In genomic region chr1:42924249-42925131, GRCh38 we compare ENCODE assay signal across 1 cellular context.
TF ChIP-seq lines count a peak whose summit lies in the region.

No MANE protein-coding gene starts in this region.

TF ChIP-seq in HepG2, 621 proteins besides CTCF, POLR2A, EP300 and RAD21 (continued from another document and continues in another):
- TF ChIP-seq ZBTB21 (CRISPR knock-in tag; IDR thresholded peaks at IDR 0.05) (0 out of 2 replicates have a peak, but pooled peaks have one; percentile 10), IRX3 (CRISPR knock-in tag; IDR thresholded peaks at IDR 0.05; ENCODE audit: borderline replicate concordance, low read depth) (no peak), ZNF878 (CRISPR knock-in tag; IDR thresholded peaks at IDR 0.05) (no peak), HNRNPUL1 (IDR thresholded peaks at IDR 0.05; ENCODE audit: low read depth, low read length) (no peak; the same call in 1 of the 2 replicates), HNRNPH1 (optimal IDR thresholded peaks at IDR 0.05; ENCODE audit: low read depth, low read length) (peak; percentile 35), ZFP62 (CRISPR knock-in tag; IDR thresholded peaks at IDR 0.05) (no peak), ISX (CRISPR knock-in tag; conservative IDR thresholded peaks at IDR 0.05) (no peak; the same call in 1 of the 2 replicates), ZNF766 (CRISPR knock-in tag; IDR thresholded peaks at IDR 0.05; ENCODE audit: borderline replicate concordance) (peak; percentile 79), ZNF34 (CRISPR knock-in tag; IDR thresholded peaks at IDR 0.05; ENCODE audit: borderline replicate concordance) (no peak), HOXA9 (CRISPR knock-in tag; IDR thresholded peaks at IDR 0.05; ENCODE audit: borderline replicate concordance) (no peak), HMG20B (CRISPR knock-in tag; conservative IDR thresholded peaks at IDR 0.05) (no peak; the same call in 1 of the 2 replicates), ZNF510 (CRISPR knock-in tag; IDR thresholded peaks at IDR 0.05; ENCODE audit: low read depth) (no peak), IRF2 (CRISPR knock-in tag; IDR thresholded peaks at IDR 0.05) (0 out of 2 replicates have a peak, but pooled peaks have one; percentile 35), E2F1 (CRISPR knock-in tag; IDR thresholded peaks at IDR 0.05) (0 out of 2 replicates have a peak, but pooled peaks have one; percentile 39), AGO1 (IDR thresholded peaks at IDR 0.05; ENCODE audit: low read depth, low read length, poor library complexity, severe bottlenecking) (peak; percentile 99), PLRG1 (conservative IDR thresholded peaks at IDR 0.05) (no peak), KMT2B (CRISPR knock-in tag; IDR thresholded peaks at IDR 0.05) (peak; percentile 37), SP140L (CRISPR knock-in tag; IDR thresholded peaks at IDR 0.05; ENCODE audit: borderline replicate concordance) (0 out of 2 replicates have a peak, but pooled peaks have one; percentile 15), MXI1 (IDR thresholded peaks at IDR 0.05; ENCODE audit: borderline replicate concordance, low read depth, low read length) (no peak), ZNF460 (CRISPR knock-in tag; IDR thresholded peaks at IDR 0.05; ENCODE audit: borderline replicate concordance) (no peak), TEAD3 (CRISPR knock-in tag; optimal IDR thresholded peaks at IDR 0.05; ENCODE audit: borderline replicate concordance) (no peak), DBP (CRISPR knock-in tag; IDR thresholded peaks at IDR 0.05; ENCODE audit: not compliant biosample characterization) (no peak), ZBTB42 (CRISPR knock-in tag; IDR thresholded peaks at IDR 0.05) (no peak), TSC22D2 (CRISPR knock-in tag; IDR thresholded peaks at IDR 0.05; ENCODE audit: borderline replicate concordance) (no peak; the same call in 1 of the 2 replicates), SMAD1 (CRISPR knock-in tag; IDR thresholded peaks at IDR 0.05; ENCODE audit: borderline replicate concordance, low read depth) (no peak), EZH2 (conservative IDR thresholded peaks at IDR 0.05; ENCODE audit: low read depth, low read length) (no peak), ATF7 (IDR thresholded peaks at IDR 0.05) (no peak), ATF7 (CRISPR knock-in tag; IDR thresholded peaks at IDR 0.05) (no peak), MTF1 (CRISPR knock-in tag; IDR thresholded peaks at IDR 0.05) (no peak), PITX1 (CRISPR knock-in tag; IDR thresholded peaks at IDR 0.05) (0 out of 2 replicates have a peak, but pooled peaks have one; percentile 55), ZNF773 (CRISPR knock-in tag; IDR thresholded peaks at IDR 0.05; ENCODE audit: borderline replicate concordance) (no peak), LCORL (IDR thresholded peaks at IDR 0.05) (no peak), LCORL (CRISPR knock-in tag; IDR thresholded peaks at IDR 0.05) (0 out of 2 replicates have a peak, but pooled peaks have one; percentile 68), CREB3 (CRISPR knock-in tag; IDR thresholded peaks at IDR 0.05) (no peak), ZNF430 (CRISPR knock-in tag; IDR thresholded peaks at IDR 0.05) (no peak), ZNF574 (CRISPR knock-in tag; IDR thresholded peaks at IDR 0.05) (peak; percentile 42; the same call in 1 of the 2 replicates), ZKSCAN8 (CRISPR knock-in tag; IDR thresholded peaks at IDR 0.05; ENCODE audit: borderline replicate concordance) (no peak), CC2D1A (CRISPR knock-in tag; IDR thresholded peaks at IDR 0.05) (no peak), HCFC1 (IDR thresholded peaks at IDR 0.05; ENCODE audit: low read depth, low read length) (no peak), NCOA1 (CRISPR knock-in tag; IDR thresholded peaks at IDR 0.05) (no peak), TARDBP (CRISPR knock-in tag; IDR thresholded peaks at IDR 0.05) (0 out of 2 replicates have a peak, but pooled peaks have one; percentile 18), NR2F2 (IDR thresholded peaks at IDR 0.05; ENCODE audit: borderline replicate concordance, low read depth) (no peak), HOXA5 (CRISPR knock-in tag; IDR thresholded peaks at IDR 0.05) (peak; percentile 34; the same call in 1 of the 2 replicates), FOSL1 (CRISPR knock-in tag; IDR thresholded peaks at IDR 0.05; ENCODE audit: borderline replicate concordance) (no peak), FOXO1 (CRISPR knock-in tag; IDR thresholded peaks at IDR 0.05) (no peak), RARG (CRISPR knock-in tag; IDR thresholded peaks at IDR 0.05; ENCODE audit: low read depth) (no peak)
- TF ChIP-seq, protein P1, sequence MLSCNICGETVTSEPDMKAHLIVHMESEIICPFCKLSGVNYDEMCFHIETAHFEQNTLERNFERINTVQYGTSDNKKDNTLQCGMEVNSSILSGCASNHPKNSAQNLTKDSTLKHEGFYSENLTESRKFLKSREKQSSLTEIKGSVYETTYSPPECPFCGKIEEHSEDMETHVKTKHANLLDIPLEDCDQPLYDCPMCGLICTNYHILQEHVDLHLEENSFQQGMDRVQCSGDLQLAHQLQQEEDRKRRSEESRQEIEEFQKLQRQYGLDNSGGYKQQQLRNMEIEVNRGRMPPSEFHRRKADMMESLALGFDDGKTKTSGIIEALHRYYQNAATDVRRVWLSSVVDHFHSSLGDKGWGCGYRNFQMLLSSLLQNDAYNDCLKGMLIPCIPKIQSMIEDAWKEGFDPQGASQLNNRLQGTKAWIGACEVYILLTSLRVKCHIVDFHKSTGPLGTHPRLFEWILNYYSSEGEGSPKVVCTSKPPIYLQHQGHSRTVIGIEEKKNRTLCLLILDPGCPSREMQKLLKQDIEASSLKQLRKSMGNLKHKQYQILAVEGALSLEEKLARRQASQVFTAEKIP (CRISPR knock-in tag; IDR thresholded peaks at IDR 0.05; ENCODE audit: borderline replicate concordance) = no peak
- TF ChIP-seq, protein P2, sequence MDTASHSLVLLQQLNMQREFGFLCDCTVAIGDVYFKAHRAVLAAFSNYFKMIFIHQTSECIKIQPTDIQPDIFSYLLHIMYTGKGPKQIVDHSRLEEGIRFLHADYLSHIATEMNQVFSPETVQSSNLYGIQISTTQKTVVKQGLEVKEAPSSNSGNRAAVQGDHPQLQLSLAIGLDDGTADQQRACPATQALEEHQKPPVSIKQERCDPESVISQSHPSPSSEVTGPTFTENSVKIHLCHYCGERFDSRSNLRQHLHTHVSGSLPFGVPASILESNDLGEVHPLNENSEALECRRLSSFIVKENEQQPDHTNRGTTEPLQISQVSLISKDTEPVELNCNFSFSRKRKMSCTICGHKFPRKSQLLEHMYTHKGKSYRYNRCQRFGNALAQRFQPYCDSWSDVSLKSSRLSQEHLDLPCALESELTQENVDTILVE (CRISPR knock-in tag; IDR thresholded peaks at IDR 0.05) = 0 out of 2 replicates have a peak, but pooled peaks have one; percentile 7
- TF ChIP-seq, protein P3, sequence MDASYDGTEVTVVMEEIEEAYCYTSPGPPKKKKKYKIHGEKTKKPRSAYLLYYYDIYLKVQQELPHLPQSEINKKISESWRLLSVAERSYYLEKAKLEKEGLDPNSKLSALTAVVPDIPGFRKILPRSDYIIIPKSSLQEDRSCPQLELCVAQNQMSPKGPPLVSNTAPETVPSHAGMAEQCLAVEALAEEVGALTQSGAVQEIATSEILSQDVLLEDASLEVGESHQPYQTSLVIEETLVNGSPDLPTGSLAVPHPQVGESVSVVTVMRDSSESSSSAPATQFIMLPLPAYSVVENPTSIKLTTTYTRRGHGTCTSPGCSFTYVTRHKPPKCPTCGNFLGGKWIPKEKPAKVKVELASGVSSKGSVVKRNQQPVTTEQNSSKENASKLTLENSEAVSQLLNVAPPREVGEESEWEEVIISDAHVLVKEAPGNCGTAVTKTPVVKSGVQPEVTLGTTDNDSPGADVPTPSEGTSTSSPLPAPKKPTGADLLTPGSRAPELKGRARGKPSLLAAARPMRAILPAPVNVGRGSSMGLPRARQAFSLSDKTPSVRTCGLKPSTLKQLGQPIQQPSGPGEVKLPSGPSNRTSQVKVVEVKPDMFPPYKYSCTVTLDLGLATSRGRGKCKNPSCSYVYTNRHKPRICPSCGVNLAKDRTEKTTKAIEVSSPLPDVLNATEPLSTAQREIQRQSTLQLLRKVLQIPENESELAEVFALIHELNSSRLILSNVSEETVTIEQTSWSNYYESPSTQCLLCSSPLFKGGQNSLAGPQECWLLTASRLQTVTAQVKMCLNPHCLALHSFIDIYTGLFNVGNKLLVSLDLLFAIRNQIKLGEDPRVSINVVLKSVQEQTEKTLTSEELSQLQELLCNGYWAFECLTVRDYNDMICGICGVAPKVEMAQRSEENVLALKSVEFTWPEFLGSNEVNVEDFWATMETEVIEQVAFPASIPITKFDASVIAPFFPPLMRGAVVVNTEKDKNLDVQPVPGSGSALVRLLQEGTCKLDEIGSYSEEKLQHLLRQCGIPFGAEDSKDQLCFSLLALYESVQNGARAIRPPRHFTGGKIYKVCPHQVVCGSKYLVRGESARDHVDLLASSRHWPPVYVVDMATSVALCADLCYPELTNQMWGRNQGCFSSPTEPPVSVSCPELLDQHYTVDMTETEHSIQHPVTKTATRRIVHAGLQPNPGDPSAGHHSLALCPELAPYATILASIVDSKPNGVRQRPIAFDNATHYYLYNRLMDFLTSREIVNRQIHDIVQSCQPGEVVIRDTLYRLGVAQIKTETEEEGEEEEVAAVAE (CRISPR knock-in tag; IDR thresholded peaks at IDR 0.05; ENCODE audit: borderline replicate concordance) = peak; percentile 69
- TF ChIP-seq, protein P4, sequence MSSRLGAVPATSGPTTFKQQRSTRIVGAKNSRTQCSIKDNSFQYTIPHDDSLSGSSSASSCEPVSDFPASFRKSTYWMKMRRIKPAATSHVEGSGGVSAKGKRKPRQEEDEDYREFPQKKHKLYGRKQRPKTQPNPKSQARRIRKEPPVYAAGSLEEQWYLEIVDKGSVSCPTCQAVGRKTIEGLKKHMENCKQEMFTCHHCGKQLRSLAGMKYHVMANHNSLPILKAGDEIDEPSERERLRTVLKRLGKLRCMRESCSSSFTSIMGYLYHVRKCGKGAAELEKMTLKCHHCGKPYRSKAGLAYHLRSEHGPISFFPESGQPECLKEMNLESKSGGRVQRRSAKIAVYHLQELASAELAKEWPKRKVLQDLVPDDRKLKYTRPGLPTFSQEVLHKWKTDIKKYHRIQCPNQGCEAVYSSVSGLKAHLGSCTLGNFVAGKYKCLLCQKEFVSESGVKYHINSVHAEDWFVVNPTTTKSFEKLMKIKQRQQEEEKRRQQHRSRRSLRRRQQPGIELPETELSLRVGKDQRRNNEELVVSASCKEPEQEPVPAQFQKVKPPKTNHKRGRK (CRISPR knock-in tag; IDR thresholded peaks at IDR 0.05) = no peak
- TF ChIP-seq, protein P5, sequence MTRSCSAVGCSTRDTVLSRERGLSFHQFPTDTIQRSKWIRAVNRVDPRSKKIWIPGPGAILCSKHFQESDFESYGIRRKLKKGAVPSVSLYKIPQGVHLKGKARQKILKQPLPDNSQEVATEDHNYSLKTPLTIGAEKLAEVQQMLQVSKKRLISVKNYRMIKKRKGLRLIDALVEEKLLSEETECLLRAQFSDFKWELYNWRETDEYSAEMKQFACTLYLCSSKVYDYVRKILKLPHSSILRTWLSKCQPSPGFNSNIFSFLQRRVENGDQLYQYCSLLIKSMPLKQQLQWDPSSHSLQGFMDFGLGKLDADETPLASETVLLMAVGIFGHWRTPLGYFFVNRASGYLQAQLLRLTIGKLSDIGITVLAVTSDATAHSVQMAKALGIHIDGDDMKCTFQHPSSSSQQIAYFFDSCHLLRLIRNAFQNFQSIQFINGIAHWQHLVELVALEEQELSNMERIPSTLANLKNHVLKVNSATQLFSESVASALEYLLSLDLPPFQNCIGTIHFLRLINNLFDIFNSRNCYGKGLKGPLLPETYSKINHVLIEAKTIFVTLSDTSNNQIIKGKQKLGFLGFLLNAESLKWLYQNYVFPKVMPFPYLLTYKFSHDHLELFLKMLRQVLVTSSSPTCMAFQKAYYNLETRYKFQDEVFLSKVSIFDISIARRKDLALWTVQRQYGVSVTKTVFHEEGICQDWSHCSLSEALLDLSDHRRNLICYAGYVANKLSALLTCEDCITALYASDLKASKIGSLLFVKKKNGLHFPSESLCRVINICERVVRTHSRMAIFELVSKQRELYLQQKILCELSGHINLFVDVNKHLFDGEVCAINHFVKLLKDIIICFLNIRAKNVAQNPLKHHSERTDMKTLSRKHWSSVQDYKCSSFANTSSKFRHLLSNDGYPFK (CRISPR knock-in tag; IDR thresholded peaks at IDR 0.05; ENCODE audit: borderline replicate concordance) = peak; percentile 57; the same call in 1 of the 2 replicates
